Comparison of ENCODE assay signal across 1 cellular context in the genomic region with DNA sequence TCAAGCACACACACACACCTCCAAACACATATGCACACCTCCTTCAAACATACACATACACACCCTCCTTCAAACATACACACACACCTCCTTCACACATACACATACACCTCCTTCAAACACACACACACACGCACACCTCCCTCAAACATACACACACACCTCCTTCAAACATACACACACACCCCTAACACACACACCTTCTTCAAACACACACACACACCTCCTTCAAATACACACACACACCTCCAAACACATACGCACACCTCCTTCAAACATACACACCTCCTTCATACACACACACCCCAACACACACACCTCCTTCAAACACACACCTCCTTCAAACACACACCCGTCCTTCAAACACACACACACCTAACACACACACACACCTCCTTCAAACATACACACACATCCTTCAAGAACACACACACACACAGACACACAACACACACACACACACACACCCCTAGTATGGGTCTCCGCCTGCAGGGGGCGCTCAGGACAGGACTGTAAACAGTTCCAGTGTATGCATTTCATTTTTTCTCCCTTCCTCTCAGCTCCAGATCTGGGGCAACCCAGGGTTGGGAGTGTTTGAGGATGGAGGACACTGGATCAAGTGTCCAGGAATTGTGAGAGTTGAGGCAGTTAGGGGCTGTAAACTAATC.
TF ChIP-seq lines count a peak whose summit lies in the region.

No MANE protein-coding gene starts in this region.

TF ChIP-seq in K562, 482 proteins besides CTCF, POLR2A, EP300 and RAD21 (continued from another document and continues in another):
- TF ChIP-seq, protein P1, sequence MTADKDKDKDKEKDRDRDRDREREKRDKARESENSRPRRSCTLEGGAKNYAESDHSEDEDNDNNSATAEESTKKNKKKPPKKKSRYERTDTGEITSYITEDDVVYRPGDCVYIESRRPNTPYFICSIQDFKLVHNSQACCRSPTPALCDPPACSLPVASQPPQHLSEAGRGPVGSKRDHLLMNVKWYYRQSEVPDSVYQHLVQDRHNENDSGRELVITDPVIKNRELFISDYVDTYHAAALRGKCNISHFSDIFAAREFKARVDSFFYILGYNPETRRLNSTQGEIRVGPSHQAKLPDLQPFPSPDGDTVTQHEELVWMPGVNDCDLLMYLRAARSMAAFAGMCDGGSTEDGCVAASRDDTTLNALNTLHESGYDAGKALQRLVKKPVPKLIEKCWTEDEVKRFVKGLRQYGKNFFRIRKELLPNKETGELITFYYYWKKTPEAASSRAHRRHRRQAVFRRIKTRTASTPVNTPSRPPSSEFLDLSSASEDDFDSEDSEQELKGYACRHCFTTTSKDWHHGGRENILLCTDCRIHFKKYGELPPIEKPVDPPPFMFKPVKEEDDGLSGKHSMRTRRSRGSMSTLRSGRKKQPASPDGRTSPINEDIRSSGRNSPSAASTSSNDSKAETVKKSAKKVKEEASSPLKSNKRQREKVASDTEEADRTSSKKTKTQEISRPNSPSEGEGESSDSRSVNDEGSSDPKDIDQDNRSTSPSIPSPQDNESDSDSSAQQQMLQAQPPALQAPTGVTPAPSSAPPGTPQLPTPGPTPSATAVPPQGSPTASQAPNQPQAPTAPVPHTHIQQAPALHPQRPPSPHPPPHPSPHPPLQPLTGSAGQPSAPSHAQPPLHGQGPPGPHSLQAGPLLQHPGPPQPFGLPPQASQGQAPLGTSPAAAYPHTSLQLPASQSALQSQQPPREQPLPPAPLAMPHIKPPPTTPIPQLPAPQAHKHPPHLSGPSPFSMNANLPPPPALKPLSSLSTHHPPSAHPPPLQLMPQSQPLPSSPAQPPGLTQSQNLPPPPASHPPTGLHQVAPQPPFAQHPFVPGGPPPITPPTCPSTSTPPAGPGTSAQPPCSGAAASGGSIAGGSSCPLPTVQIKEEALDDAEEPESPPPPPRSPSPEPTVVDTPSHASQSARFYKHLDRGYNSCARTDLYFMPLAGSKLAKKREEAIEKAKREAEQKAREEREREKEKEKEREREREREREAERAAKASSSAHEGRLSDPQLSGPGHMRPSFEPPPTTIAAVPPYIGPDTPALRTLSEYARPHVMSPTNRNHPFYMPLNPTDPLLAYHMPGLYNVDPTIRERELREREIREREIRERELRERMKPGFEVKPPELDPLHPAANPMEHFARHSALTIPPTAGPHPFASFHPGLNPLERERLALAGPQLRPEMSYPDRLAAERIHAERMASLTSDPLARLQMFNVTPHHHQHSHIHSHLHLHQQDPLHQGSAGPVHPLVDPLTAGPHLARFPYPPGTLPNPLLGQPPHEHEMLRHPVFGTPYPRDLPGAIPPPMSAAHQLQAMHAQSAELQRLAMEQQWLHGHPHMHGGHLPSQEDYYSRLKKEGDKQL (CRISPR knock-in tag; IDR thresholded peaks at IDR 0.05; ENCODE audit: borderline replicate concordance): no peak
- TF ChIP-seq ELF4 (CRISPR knock-in tag; IDR thresholded peaks at IDR 0.05) (peak; percentile 76), RFX7 (CRISPR knock-in tag; IDR thresholded peaks at IDR 0.05) (no peak), ARHGAP35 (IDR thresholded peaks at IDR 0.05; ENCODE audit: partially characterized antibody) (peak; percentile 75), SIX5 (IDR thresholded peaks at IDR 0.05; ENCODE audit: borderline replicate concordance in 1 of 2, insufficient read depth in 1 of 2, low read depth in 1 of 2, low read length in 2 of 2) (no peak), CEBPB (tag; IDR thresholded peaks at IDR 0.05) (no peak), CBX5 (IDR thresholded peaks at IDR 0.05; ENCODE audit: borderline replicate concordance, low read depth) (no peak), ZNF561 (CRISPR knock-in tag; conservative IDR thresholded peaks at IDR 0.05) (no peak), U2AF1 (optimal IDR thresholded peaks at IDR 0.05; ENCODE audit: low read depth, low read length) (no peak), JUND (IDR thresholded peaks at IDR 0.05; ENCODE audit: borderline replicate concordance, low read depth, low read length) (no peak), JUND (tag; IDR thresholded peaks at IDR 0.05; ENCODE audit: borderline replicate concordance, low read depth, low read length) (no peak), SRSF9 (IDR thresholded peaks at IDR 0.05; ENCODE audit: borderline replicate concordance, low read depth, low read length) (no peak), IRF2 (CRISPR knock-in tag; IDR thresholded peaks at IDR 0.05) (no peak), BCOR (IDR thresholded peaks at IDR 0.05) (peak; percentile 27; the same call in 1 of the 2 replicates), NR3C1 (CRISPR knock-in tag; IDR thresholded peaks at IDR 0.05) (no peak), TCF7 (IDR thresholded peaks at IDR 0.05; ENCODE audit: borderline replicate concordance) (no peak), TSC22D4 (tag; IDR thresholded peaks at IDR 0.05) (0 out of 2 replicates have a peak, but pooled peaks have one; percentile 82), YBX1 (IDR thresholded peaks at IDR 0.05) (no peak), EHMT2 (IDR thresholded peaks at IDR 0.05) (peak; percentile 55), PTRF (tag; IDR thresholded peaks at IDR 0.05) (no peak)
- TF ChIP-seq, protein P2, sequence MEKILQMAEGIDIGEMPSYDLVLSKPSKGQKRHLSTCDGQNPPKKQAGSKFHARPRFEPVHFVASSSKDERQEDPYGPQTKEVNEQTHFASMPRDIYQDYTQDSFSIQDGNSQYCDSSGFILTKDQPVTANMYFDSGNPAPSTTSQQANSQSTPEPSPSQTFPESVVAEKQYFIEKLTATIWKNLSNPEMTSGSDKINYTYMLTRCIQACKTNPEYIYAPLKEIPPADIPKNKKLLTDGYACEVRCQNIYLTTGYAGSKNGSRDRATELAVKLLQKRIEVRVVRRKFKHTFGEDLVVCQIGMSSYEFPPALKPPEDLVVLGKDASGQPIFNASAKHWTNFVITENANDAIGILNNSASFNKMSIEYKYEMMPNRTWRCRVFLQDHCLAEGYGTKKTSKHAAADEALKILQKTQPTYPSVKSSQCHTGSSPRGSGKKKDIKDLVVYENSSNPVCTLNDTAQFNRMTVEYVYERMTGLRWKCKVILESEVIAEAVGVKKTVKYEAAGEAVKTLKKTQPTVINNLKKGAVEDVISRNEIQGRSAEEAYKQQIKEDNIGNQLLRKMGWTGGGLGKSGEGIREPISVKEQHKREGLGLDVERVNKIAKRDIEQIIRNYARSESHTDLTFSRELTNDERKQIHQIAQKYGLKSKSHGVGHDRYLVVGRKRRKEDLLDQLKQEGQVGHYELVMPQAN (IDR thresholded peaks at IDR 0.05; ENCODE audit: borderline replicate concordance): peak; percentile 68
- TF ChIP-seq, protein P3, sequence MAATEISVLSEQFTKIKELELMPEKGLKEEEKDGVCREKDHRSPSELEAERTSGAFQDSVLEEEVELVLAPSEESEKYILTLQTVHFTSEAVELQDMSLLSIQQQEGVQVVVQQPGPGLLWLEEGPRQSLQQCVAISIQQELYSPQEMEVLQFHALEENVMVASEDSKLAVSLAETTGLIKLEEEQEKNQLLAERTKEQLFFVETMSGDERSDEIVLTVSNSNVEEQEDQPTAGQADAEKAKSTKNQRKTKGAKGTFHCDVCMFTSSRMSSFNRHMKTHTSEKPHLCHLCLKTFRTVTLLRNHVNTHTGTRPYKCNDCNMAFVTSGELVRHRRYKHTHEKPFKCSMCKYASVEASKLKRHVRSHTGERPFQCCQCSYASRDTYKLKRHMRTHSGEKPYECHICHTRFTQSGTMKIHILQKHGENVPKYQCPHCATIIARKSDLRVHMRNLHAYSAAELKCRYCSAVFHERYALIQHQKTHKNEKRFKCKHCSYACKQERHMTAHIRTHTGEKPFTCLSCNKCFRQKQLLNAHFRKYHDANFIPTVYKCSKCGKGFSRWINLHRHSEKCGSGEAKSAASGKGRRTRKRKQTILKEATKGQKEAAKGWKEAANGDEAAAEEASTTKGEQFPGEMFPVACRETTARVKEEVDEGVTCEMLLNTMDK (IDR thresholded peaks at IDR 0.05; ENCODE audit: borderline replicate concordance, insufficient read depth, low read depth, low read length, poor library complexity, severe bottlenecking): peak; percentile 30
- TF ChIP-seq, protein P4, sequence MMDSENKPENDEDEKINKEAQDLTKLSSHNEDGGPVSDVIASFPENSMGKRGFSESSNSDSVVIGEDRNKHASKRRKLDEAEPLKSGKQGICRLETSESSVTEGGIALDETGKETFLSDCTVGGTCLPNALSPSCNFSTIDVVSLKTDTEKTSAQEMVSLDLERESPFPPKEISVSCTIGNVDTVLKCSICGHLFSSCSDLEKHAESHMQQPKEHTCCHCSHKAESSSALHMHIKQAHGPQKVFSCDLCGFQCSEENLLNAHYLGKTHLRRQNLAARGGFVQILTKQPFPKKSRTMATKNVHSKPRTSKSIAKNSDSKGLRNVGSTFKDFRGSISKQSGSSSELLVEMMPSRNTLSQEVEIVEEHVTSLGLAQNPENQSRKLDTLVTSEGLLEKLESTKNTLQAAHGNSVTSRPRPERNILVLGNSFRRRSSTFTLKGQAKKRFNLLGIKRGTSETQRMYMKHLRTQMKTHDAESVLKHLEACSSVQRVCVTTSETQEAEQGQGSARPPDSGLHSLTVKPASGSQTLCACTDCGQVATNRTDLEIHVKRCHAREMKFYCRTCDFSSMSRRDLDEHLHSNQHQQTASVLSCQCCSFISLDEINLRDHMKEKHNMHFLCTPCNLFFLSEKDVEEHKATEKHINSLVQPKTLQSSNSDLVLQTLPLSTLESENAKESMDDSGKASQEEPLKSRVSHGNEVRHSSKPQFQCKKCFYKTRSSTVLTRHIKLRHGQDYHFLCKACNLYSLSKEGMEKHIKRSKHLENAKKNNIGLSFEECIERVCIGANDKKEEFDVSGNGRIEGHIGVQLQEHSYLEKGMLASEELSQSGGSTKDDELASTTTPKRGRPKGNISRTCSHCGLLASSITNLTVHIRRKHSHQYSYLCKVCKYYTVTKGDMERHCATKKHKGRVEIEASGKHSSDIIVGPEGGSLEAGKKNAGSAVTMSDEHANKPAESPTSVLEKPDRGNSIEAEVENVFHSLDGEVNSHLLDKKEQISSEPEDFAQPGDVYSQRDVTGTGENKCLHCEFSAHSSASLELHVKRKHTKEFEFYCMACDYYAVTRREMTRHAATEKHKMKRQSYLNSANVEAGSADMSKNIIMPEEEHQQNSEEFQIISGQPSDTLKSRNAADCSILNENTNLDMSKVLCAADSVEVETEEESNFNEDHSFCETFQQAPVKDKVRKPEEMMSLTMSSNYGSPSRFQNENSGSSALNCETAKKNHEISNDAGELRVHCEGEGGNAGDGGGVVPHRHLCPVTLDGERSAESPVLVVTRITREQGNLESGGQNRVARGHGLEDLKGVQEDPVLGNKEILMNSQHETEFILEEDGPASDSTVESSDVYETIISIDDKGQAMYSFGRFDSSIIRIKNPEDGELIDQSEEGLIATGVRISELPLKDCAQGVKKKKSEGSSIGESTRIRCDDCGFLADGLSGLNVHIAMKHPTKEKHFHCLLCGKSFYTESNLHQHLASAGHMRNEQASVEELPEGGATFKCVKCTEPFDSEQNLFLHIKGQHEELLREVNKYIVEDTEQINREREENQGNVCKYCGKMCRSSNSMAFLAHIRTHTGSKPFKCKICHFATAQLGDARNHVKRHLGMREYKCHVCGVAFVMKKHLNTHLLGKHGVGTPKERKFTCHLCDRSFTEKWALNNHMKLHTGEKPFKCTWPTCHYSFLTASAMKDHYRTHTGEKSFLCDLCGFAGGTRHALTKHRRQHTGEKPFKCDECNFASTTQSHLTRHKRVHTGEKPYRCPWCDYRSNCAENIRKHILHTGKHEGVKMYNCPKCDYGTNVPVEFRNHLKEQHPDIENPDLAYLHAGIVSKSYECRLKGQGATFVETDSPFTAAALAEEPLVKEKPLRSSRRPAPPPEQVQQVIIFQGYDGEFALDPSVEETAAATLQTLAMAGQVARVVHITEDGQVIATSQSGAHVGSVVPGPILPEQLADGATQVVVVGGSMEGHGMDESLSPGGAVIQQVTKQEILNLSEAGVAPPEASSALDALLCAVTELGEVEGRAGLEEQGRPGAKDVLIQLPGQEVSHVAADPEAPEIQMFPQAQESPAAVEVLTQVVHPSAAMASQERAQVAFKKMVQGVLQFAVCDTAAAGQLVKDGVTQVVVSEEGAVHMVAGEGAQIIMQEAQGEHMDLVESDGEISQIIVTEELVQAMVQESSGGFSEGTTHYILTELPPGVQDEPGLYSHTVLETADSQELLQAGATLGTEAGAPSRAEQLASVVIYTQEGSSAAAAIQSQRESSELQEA (IDR thresholded peaks at IDR 0.05; ENCODE audit: low read depth): 0 out of 2 replicates have a peak, but pooled peaks have one; percentile 15
- TF ChIP-seq, protein P5, sequence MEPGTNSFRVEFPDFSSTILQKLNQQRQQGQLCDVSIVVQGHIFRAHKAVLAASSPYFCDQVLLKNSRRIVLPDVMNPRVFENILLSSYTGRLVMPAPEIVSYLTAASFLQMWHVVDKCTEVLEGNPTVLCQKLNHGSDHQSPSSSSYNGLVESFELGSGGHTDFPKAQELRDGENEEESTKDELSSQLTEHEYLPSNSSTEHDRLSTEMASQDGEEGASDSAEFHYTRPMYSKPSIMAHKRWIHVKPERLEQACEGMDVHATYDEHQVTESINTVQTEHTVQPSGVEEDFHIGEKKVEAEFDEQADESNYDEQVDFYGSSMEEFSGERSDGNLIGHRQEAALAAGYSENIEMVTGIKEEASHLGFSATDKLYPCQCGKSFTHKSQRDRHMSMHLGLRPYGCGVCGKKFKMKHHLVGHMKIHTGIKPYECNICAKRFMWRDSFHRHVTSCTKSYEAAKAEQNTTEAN (CRISPR knock-in tag; IDR thresholded peaks at IDR 0.05): no peak
- TF ChIP-seq, protein P6, sequence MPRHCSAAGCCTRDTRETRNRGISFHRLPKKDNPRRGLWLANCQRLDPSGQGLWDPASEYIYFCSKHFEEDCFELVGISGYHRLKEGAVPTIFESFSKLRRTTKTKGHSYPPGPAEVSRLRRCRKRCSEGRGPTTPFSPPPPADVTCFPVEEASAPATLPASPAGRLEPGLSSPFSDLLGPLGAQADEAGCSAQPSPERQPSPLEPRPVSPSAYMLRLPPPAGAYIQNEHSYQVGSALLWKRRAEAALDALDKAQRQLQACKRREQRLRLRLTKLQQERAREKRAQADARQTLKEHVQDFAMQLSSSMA (CRISPR knock-in tag; IDR thresholded peaks at IDR 0.05): no peak
- TF ChIP-seq, protein P7, sequence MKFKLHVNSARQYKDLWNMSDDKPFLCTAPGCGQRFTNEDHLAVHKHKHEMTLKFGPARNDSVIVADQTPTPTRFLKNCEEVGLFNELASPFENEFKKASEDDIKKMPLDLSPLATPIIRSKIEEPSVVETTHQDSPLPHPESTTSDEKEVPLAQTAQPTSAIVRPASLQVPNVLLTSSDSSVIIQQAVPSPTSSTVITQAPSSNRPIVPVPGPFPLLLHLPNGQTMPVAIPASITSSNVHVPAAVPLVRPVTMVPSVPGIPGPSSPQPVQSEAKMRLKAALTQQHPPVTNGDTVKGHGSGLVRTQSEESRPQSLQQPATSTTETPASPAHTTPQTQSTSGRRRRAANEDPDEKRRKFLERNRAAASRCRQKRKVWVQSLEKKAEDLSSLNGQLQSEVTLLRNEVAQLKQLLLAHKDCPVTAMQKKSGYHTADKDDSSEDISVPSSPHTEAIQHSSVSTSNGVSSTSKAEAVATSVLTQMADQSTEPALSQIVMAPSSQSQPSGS (CRISPR knock-in tag; IDR thresholded peaks at IDR 0.05): no peak
- TF ChIP-seq, protein P8, sequence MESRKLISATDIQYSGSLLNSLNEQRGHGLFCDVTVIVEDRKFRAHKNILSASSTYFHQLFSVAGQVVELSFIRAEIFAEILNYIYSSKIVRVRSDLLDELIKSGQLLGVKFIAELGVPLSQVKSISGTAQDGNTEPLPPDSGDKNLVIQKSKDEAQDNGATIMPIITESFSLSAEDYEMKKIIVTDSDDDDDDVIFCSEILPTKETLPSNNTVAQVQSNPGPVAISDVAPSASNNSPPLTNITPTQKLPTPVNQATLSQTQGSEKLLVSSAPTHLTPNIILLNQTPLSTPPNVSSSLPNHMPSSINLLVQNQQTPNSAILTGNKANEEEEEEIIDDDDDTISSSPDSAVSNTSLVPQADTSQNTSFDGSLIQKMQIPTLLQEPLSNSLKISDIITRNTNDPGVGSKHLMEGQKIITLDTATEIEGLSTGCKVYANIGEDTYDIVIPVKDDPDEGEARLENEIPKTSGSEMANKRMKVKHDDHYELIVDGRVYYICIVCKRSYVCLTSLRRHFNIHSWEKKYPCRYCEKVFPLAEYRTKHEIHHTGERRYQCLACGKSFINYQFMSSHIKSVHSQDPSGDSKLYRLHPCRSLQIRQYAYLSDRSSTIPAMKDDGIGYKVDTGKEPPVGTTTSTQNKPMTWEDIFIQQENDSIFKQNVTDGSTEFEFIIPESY (CRISPR knock-in tag; IDR thresholded peaks at IDR 0.05): no peak
